8 cellular contexts compared by ENCODE assay signal in genomic region chr12:31325524-31325875, GRCh38. TPM values are rescaled to one million over a fixed set of nuclear protein-coding genes. Genes with fewer than 3 reads are reported as not detected.
DNase-seq lines count a peak whose midpoint lies in the region; ATAC-seq and TF ChIP-seq lines count a peak whose summit lies in the region.

No MANE protein-coding gene starts in this region.

- no peak overlapping the region for H2AFZ ChIP-seq in Karpas-422 (ENCODE audit: low read length)

- H3K27ac ChIP-seq in Karpas-422 (ENCODE audit: low read length), result peak overlapping the region; percentile 65

- no peaks in the 10 kb centered on the region for H3K9me3 Mint-ChIP-seq in activated naive CD8-positive, alpha-beta T cell treated with anti-CD3 and anti-CD28 coated beads, Interleukin-2, amount 50 U/mL, for 24 hours

- H3K4me3 ChIP-seq in GM12865 (ENCODE audit: low read depth, low read length), result peak overlapping the region; percentile 94
- H3K4me3 ChIP-seq in Karpas-422 (ENCODE audit: low read length), result peak overlapping the region; percentile 100

- peak overlapping the region; percentile 97 for H3K4me3 Mint-ChIP-seq in activated naive CD8-positive, alpha-beta T cell treated with anti-CD3 and anti-CD28 coated beads, Interleukin-2, amount 50 U/mL, for 24 hours

- peaks cover 26% of the 10 kb centered on the region for H3K36me3 Mint-ChIP-seq in activated naive CD8-positive, alpha-beta T cell treated with anti-CD3 and anti-CD28 coated beads, Interleukin-2, amount 50 U/mL, for 24 hours (ENCODE audit: low read depth)

- H3K79me2 ChIP-seq in Karpas-422 (ENCODE audit: low read length), result peaks cover 55% of the 10 kb centered on the region

- peaks cover 2% of the 10 kb centered on the region for H3K27me3 Mint-ChIP-seq in activated naive CD8-positive, alpha-beta T cell treated with anti-CD3 and anti-CD28 coated beads, Interleukin-2, amount 50 U/mL, for 24 hours

- no peaks in the 10 kb centered on the region for H3K9me3 ChIP-seq in Karpas-422 (ENCODE audit: low read length)

- H3K4me1 ChIP-seq in Karpas-422 (ENCODE audit: low read length), result peaks cover 36% of the 10 kb centered on the region

- peaks cover 43% of the 10 kb centered on the region for H3K4me1 Mint-ChIP-seq in activated naive CD8-positive, alpha-beta T cell treated with anti-CD3 and anti-CD28 coated beads, Interleukin-2, amount 50 U/mL, for 24 hours

- H3K27ac Mint-ChIP-seq in activated naive CD8-positive, alpha-beta T cell treated with anti-CD3 and anti-CD28 coated beads, Interleukin-2, amount 50 U/mL, for 24 hours, result peak overlapping the region; percentile 98

- ATAC-seq in activated naive CD8-positive, alpha-beta T cell treated with anti-CD3 and anti-CD28 coated beads, Interleukin-2, amount 50 U/mL, for 24 hours, result no peak
- no peak for ATAC-seq in GM18502 (IDR thresholded peaks at IDR 0.05; ENCODE audit: poor library complexity, unreplicated experiment)
- no peak for ATAC-seq in HG02970 (IDR thresholded peaks at IDR 0.05; ENCODE audit: low FRiP score, unreplicated experiment)

- H3K27me3 ChIP-seq in Karpas-422 (ENCODE audit: low read length), result no peaks in the 10 kb centered on the region

- peak overlapping the region; percentile 93 for H3K4me2 ChIP-seq in Karpas-422 (ENCODE audit: low read depth, low read length, poor library complexity, severe bottlenecking)

- TF ChIP-seq CTCF in GM12865 (IDR thresholded peaks at IDR 0.05; ENCODE audit: insufficient read depth, low read depth, low read length, missing control alignments), result no peak

- DNase-seq in GM12865 (ENCODE audit: low read depth) (peak; percentile 30), Karpas-422 (no peak), islet precursor cell (peak; percentile 64), NOMO-1 treated with dmso at 0.1 percent for 144 hours (lab: John Stamatoyannopoulos, UW; ENCODE audit: unreplicated experiment) (no peak)
- DNase-seq in activated naive CD8-positive, alpha-beta T cell treated with anti-CD3 and anti-CD28 coated beads, Interleukin-2, amount 50 U/mL, for 24 hours, result no peak
- DNase-seq in stimulated activated CD4-positive, alpha-beta T cell treated with anti-CD3 and anti-CD28 coated beads, Interleukin-4, amount 100 ng/mL, for 24 hours, result peak; percentile 39

- H4K20me1 ChIP-seq in Karpas-422 (ENCODE audit: insufficient read depth, low read depth, low read length), result peaks cover 32% of the 10 kb centered on the region

- H3K36me3 ChIP-seq in Karpas-422 (ENCODE audit: insufficient read depth, low read length), result peaks cover 4% of the 10 kb centered on the region

- H3K9me2 ChIP-seq in Karpas-422 (replicated peaks; ENCODE audit: insufficient read depth, low read length), result no peaks in the 10 kb centered on the region

- peak overlapping the region; percentile 99 for H3K9ac ChIP-seq in Karpas-422 (ENCODE audit: low read length)

RNA-seq across cellular contexts. Expression of gene SINHCAF, which starts 0.5 kb away (rescaled TPM):
- 73.7 and 117 TPM in 2 replicates for total RNA-seq in Karpas-422 (2014; rRNA removed; shearing (Covaris generic); ENCODE audit: low replicate concordance)

Comparison
In these comparisons a context has a peak if more than half of its experiments do, and no peak if none do; other contexts are left out.
1. DNase-seq: peak in GM12865 (single experiment), islet precursor cell (single experiment) and stimulated activated CD4-positive, alpha-beta T cell treated with anti-CD3 and anti-CD28 coated beads, Interleukin-4, amount 100 ng/mL, for 24 hours (single experiment); none in Karpas-422 (single experiment), activated naive CD8-positive, alpha-beta T cell treated with anti-CD3 and anti-CD28 coated beads, Interleukin-2, amount 50 U/mL, for 24 hours (single experiment) and NOMO-1 treated with dmso at 0.1 percent for 144 hours (single experiment).